ENCODE assay signal across 2 cellular contexts in the genomic region with DNA sequence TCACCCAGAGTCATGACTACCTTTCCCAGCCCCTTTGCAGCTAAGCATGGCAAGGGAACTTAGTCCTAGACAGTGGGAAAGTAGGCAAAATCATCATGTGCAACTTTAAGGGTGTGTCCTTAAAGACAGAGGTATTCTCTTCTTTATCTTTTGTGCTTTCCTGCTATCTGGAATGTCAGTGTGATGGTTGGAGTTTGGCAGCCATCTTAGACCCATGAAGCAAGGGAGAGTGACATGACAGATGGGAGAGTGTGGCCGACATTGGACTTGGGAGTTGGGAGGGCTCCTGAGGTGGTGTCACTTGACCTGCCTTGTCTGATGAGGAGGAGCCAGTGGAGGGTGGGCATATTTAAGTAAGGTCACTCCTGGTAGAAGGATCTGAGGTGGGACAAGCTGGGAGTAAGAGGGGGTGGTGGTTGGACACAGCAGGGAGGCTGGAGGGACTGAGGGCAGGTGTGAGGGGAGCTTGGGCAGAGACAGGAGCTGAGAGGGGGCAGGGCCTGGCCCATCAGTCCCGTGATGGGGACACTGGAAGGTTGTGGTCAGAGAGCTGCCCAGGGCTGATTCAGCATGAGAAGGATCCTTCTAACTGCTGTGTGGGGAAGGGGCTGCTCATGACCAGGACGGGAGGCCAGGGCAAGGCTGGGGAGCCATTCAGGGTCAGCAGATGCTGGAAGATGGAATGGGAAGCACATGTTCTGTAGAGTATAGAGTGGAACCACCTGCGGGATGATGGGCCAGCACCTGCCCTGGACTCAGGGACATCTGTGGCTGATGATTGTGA.
A peak's percentile ranks its signal among the peaks of the same experiment; 100 is the strongest.
TF ChIP-seq lines count a peak whose summit lies in the region.

No MANE protein-coding gene starts in this region.

TF ChIP-seq in HEK293, 187 proteins besides CTCF, POLR2A, EP300 and RAD21:
- TF ChIP-seq, protein P1, sequence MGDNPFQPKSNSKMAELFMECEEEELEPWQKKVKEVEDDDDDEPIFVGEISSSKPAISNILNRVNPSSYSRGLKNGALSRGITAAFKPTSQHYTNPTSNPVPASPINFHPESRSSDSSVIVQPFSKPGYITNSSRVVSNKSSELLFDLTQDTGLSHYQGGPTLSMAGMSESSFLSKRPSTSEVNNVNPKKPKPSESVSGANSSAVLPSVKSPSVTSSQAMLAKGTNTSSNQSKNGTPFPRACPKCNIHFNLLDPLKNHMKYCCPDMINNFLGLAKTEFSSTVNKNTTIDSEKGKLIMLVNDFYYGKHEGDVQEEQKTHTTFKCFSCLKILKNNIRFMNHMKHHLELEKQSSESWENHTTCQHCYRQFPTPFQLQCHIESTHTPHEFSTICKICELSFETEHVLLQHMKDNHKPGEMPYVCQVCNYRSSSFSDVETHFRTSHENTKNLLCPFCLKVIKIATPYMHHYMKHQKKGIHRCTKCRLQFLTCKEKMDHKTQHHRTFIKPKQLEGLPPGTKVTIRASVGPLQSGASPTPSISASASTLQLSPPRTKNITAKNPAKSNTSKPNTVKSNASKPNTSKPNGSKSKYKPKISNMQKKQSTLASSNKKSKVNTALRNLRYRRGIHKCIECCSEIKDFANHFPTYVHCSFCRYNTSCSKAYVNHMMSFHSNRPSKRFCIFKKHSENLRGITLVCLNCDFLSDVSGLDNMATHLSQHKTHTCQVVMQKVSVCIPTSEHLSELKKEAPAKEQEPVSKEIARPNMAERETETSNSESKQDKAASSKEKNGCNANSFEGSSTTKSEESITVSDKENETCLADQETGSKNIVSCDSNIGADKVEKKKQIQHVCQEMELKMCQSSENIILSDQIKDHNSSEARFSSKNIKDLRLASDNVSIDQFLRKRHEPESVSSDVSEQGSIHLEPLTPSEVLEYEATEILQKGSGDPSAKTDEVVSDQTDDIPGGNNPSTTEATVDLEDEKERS (tag by site-specific recombination; IDR thresholded peaks at IDR 0.05), result 0 out of 2 replicates have a peak, but pooled peaks have one; percentile 59
- no peak for TF ChIP-seq ZNF626 (tag by site-specific recombination; IDR thresholded peaks at IDR 0.05)
TF ChIP-seq in HEK293: peak in this region for 1.

TF ChIP-seq in H1, 55 proteins besides CTCF, POLR2A, EP300 and RAD21:
- TF ChIP-seq, protein P2, sequence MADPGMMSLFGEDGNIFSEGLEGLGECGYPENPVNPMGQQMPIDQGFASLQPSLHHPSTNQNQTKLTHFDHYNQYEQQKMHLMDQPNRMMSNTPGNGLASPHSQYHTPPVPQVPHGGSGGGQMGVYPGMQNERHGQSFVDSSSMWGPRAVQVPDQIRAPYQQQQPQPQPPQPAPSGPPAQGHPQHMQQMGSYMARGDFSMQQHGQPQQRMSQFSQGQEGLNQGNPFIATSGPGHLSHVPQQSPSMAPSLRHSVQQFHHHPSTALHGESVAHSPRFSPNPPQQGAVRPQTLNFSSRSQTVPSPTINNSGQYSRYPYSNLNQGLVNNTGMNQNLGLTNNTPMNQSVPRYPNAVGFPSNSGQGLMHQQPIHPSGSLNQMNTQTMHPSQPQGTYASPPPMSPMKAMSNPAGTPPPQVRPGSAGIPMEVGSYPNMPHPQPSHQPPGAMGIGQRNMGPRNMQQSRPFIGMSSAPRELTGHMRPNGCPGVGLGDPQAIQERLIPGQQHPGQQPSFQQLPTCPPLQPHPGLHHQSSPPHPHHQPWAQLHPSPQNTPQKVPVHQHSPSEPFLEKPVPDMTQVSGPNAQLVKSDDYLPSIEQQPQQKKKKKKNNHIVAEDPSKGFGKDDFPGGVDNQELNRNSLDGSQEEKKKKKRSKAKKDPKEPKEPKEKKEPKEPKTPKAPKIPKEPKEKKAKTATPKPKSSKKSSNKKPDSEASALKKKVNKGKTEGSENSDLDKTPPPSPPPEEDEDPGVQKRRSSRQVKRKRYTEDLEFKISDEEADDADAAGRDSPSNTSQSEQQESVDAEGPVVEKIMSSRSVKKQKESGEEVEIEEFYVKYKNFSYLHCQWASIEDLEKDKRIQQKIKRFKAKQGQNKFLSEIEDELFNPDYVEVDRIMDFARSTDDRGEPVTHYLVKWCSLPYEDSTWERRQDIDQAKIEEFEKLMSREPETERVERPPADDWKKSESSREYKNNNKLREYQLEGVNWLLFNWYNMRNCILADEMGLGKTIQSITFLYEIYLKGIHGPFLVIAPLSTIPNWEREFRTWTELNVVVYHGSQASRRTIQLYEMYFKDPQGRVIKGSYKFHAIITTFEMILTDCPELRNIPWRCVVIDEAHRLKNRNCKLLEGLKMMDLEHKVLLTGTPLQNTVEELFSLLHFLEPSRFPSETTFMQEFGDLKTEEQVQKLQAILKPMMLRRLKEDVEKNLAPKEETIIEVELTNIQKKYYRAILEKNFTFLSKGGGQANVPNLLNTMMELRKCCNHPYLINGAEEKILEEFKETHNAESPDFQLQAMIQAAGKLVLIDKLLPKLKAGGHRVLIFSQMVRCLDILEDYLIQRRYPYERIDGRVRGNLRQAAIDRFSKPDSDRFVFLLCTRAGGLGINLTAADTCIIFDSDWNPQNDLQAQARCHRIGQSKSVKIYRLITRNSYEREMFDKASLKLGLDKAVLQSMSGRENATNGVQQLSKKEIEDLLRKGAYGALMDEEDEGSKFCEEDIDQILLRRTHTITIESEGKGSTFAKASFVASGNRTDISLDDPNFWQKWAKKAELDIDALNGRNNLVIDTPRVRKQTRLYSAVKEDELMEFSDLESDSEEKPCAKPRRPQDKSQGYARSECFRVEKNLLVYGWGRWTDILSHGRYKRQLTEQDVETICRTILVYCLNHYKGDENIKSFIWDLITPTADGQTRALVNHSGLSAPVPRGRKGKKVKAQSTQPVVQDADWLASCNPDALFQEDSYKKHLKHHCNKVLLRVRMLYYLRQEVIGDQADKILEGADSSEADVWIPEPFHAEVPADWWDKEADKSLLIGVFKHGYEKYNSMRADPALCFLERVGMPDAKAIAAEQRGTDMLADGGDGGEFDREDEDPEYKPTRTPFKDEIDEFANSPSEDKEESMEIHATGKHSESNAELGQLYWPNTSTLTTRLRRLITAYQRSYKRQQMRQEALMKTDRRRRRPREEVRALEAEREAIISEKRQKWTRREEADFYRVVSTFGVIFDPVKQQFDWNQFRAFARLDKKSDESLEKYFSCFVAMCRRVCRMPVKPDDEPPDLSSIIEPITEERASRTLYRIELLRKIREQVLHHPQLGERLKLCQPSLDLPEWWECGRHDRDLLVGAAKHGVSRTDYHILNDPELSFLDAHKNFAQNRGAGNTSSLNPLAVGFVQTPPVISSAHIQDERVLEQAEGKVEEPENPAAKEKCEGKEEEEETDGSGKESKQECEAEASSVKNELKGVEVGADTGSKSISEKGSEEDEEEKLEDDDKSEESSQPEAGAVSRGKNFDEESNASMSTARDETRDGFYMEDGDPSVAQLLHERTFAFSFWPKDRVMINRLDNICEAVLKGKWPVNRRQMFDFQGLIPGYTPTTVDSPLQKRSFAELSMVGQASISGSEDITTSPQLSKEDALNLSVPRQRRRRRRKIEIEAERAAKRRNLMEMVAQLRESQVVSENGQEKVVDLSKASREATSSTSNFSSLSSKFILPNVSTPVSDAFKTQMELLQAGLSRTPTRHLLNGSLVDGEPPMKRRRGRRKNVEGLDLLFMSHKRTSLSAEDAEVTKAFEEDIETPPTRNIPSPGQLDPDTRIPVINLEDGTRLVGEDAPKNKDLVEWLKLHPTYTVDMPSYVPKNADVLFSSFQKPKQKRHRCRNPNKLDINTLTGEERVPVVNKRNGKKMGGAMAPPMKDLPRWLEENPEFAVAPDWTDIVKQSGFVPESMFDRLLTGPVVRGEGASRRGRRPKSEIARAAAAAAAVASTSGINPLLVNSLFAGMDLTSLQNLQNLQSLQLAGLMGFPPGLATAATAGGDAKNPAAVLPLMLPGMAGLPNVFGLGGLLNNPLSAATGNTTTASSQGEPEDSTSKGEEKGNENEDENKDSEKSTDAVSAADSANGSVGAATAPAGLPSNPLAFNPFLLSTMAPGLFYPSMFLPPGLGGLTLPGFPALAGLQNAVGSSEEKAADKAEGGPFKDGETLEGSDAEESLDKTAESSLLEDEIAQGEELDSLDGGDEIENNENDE (IDR thresholded peaks at IDR 0.05; ENCODE audit: insufficient replicate concordance, low read length), result no peak
- no peak for TF ChIP-seq HDAC2 (IDR thresholded peaks at IDR 0.05; ENCODE audit: borderline replicate concordance in 1 of 2, low read depth in 2 of 2, low read length in 2 of 2)
- no peak for TF ChIP-seq SIN3A (conservative IDR thresholded peaks at IDR 0.05 in 1 of 2, IDR thresholded peaks at IDR 0.05 in 1 of 2; ENCODE audit: low read depth in 1 of 2, low read length in 2 of 2)
- TF ChIP-seq, protein P3, sequence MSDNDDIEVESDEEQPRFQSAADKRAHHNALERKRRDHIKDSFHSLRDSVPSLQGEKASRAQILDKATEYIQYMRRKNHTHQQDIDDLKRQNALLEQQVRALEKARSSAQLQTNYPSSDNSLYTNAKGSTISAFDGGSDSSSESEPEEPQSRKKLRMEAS (IDR thresholded peaks at IDR 0.05), result no peak
- no peak for TF ChIP-seq MAFK (IDR thresholded peaks at IDR 0.05; ENCODE audit: low read depth, low read length)
- TF ChIP-seq SAP30 (IDR thresholded peaks at IDR 0.05; ENCODE audit: insufficient read depth, insufficient replicate concordance, low read length), result no peak
- TF ChIP-seq SP2 (IDR thresholded peaks at IDR 0.05; ENCODE audit: low read length), result no peak
